13 cellular contexts compared by ENCODE assay signal in genomic region chr14:56202256-56202655, GRCh38.
DNase-seq lines count a peak whose midpoint lies in the region; ATAC-seq and TF ChIP-seq lines count a peak whose summit lies in the region.
"Had no signal": no experiment of that assay in that cellular context is flagged by ENCODE, and none has a peak within 500 bp of the region (broad histone marks: within the 10 kb centered on the region; RNA-seq: fewer than 3 reads in every experiment).

No MANE protein-coding gene starts in this region.

- TF ChIP-seq CTCF in GM12865 (IDR thresholded peaks at IDR 0.05; ENCODE audit: insufficient read depth, low read depth, low read length, missing control alignments): no peak
- no peak for TF ChIP-seq CTCF in body of pancreas (IDR thresholded peaks at IDR 0.05)
- TF ChIP-seq CTCF in WERI-Rb-1 (IDR thresholded peaks at IDR 0.05; ENCODE audit: low read depth, low read length): no peak

- H3K36me3 ChIP-seq in body of pancreas (replicated peaks in 1 of 2; ENCODE audit: insufficient read depth in 1 of 2, low read depth in 2 of 2) (no peaks in the 10 kb centered on the region), WERI-Rb-1 (no peaks in the 10 kb centered on the region)
- H3K36me3 ChIP-seq: BE2C had no signal

- WGBS in body of pancreas, 2 donors: 39 to 60% methylated on average over 2 of the region's 2 CpGs

- ATAC-seq in GM19043 (IDR thresholded peaks at IDR 0.05; ENCODE audit: low read depth, unreplicated experiment): peak; percentile 52
- ATAC-seq in HG02610 (IDR thresholded peaks at IDR 0.05; ENCODE audit: unreplicated experiment): peak; percentile 68
- ATAC-seq in HG03565 (IDR thresholded peaks at IDR 0.05; ENCODE audit: unreplicated experiment): peak; percentile 33
- ATAC-seq in body of pancreas: no peak
- ATAC-seq in GM18517 (IDR thresholded peaks at IDR 0.05; ENCODE audit: unreplicated experiment): no peak
- ATAC-seq: K562 had no signal

- no peak overlapping the region for H3K27ac ChIP-seq in body of pancreas
- no peak overlapping the region for H3K27ac ChIP-seq in WERI-Rb-1

- no peak for TF ChIP-seq POLR2A in body of pancreas (IDR thresholded peaks at IDR 0.05)

- DNase-seq in GM12865 (ENCODE audit: low read depth): peak; percentile 44
- DNase-seq in body of pancreas: no peak
- no peak for DNase-seq in WERI-Rb-1
- DNase-seq in NCI-H1694 (lab: John Stamatoyannopoulos, UW): no peak
- DNase-seq: BE2C; EL; OCI-M1; stimulated activated CD4-positive, alpha-beta T cell treated with anti-CD3 and anti-CD28 coated beads, Interleukin-1b, Interleukin-23, amount 100 ng/mL, for 48 hours had no signal

- H3K4me1 ChIP-seq in body of pancreas: peaks cover 85% of the 10 kb centered on the region

- no peak overlapping the region for H3K4me3 ChIP-seq in GM12865 (ENCODE audit: low read depth, low read length)
- no peak overlapping the region for H3K4me3 ChIP-seq in body of pancreas
- no peak overlapping the region for H3K4me3 ChIP-seq in WERI-Rb-1 (ENCODE audit: low read depth, low read length)
- H3K4me3 ChIP-seq: K562 had no signal

- no peaks in the 10 kb centered on the region for H3K9me3 ChIP-seq in body of pancreas
- H3K9me3 ChIP-seq in WERI-Rb-1 (ENCODE audit: severe bottlenecking): no peaks in the 10 kb centered on the region
- H3K9me3 ChIP-seq: BE2C had no signal

- H3K27me3 ChIP-seq in body of pancreas (no peaks in the 10 kb centered on the region), WERI-Rb-1 (ENCODE audit: insufficient read depth, low read depth, severe bottlenecking) (no peaks in the 10 kb centered on the region)
- H3K27me3 ChIP-seq: BE2C had no signal

- intact Hi-C loops in body of pancreas (cut with DNase I): no loop called here

Comparison
In these comparisons a context has a peak if more than half of its experiments do, and no peak if none do; other contexts are left out.
1. ATAC-seq: peak in GM19043 (single experiment), HG02610 (single experiment) and HG03565 (single experiment); none in body of pancreas (single experiment) and GM18517 (single experiment).